ENCODE assay signal across 3 cellular contexts in the genomic region with DNA sequence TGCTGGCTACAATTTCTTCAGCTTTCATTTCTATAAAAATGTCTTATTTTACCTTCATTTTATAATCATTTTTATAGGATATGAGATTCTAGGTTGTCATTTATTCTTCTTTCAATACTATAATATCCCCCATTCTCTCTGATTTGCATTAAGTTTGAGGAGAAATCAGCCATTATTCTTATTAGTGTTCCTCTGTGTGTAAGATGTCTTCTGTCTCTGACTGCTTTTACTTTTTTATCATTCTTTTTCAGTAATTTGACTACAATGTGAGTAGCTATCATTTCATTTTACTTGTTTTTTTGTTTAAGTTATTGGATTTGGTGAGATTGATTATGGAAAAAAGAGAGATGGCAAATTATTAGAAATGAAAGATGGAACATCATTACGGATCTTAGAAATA.
"Had no signal": no experiment of that assay in that cellular context is flagged by ENCODE, and none has a peak within 500 bp of the region (broad histone marks: within the 10 kb centered on the region; RNA-seq: fewer than 3 reads in every experiment).

No MANE protein-coding gene starts in this region.

- DNase-seq: GDM1, GF-D8 had no signal

- H3K4me3 ChIP-seq: GM12878 had no signal
